ENCODE assay signal across 32 cellular contexts in genomic region chr12:69131073-69131472, GRCh38.
"Had no signal": no experiment of that assay in that cellular context is flagged by ENCODE, and none has a peak within 500 bp of the region (broad histone marks: within the 10 kb centered on the region; RNA-seq: fewer than 3 reads in every experiment).

No MANE protein-coding gene starts in this region.

- H3K36me3 Mint-ChIP-seq: activated CD4-positive, alpha-beta memory T cell treated with anti-CD3 and anti-CD28 coated beads for 36 hours; activated CD8-positive, alpha-beta memory T cell treated with anti-CD3 and anti-CD28 coated beads, Interleukin-2, amount 10 ng/mL, durations not matched to agents 7 days and 5 days; activated naive CD4-positive, alpha-beta T cell treated with anti-CD3 and anti-CD28 coated beads, Interleukin-2, amount 50 U/mL, for 24 hours; activated naive CD8-positive, alpha-beta T cell treated with anti-CD3 and anti-CD28 coated beads for 36 hours had no signal

- H3K4me1 ChIP-seq: adrenal gland, colonic mucosa, gastrocnemius medialis, heart left ventricle had no signal

- H3K27ac Mint-ChIP-seq: activated B cell treated with CpG ODN at 0.5 μM for 24 hours; activated CD4-positive, alpha-beta memory T cell treated with anti-CD3 and anti-CD28 coated beads for 36 hours; activated CD4-positive, alpha-beta T cell treated with anti-CD3 and anti-CD28 coated beads, Interleukin-2, amount 10 ng/mL, durations not matched to agents 24 days and 14 days; activated CD8-positive, alpha-beta memory T cell treated with anti-CD3 and anti-CD28 coated beads, Interleukin-2, amount 10 ng/mL, durations not matched to agents 7 days and 5 days; activated CD8-positive, alpha-beta T cell treated with anti-CD3 and anti-CD28 coated beads, Interleukin-2, amount 10 ng/mL, durations not matched to agents 7 days and 5 days; activated naive CD4-positive, alpha-beta T cell treated with anti-CD3 and anti-CD28 coated beads for 36 hours; activated naive CD4-positive, alpha-beta T cell treated with anti-CD3 and anti-CD28 coated beads, Interleukin-2, amount 50 U/mL, for 24 hours; activated naive CD8-positive, alpha-beta T cell treated with anti-CD3 and anti-CD28 coated beads for 36 hours; activated naive CD8-positive, alpha-beta T cell treated with anti-CD3 and anti-CD28 coated beads, Interleukin-2, amount 50 U/mL, for 24 hours; activated T-helper 1 cell treated with anti-CD3 and anti-CD28 coated beads, Interleukin-12 subunit alpha, Interleukin-12 subunit beta, Interleukin-2, Interleukin-4 antibody, amounts not matched to agents 30 ng/mL and 10 ng/mL and 1 ng/mL, durations not matched to agents 14 hours and 24 hours and 36 hours; activated T-helper 2 cell treated with anti-CD3 and anti-CD28 coated beads, Interferon-gamma antibody, Interleukin-2, Interleukin-4, amounts not matched to agents 10 μg/mL and 5 μg/mL and 100 μg/mL, durations not matched to agents 14 hours and 24 hours and 36 hours had no signal

- H3K4me3 ChIP-seq: adrenal gland, body of pancreas, cardiac muscle cell, colonic mucosa, gastrocnemius medialis, heart left ventricle had no signal

- H3K4me1 Mint-ChIP-seq: activated B cell treated with CpG ODN at 0.5 μM for 24 hours; activated CD4-positive, alpha-beta T cell treated with anti-CD3 and anti-CD28 coated beads, Interleukin-2, amount 10 ng/mL, durations not matched to agents 24 days and 14 days; activated CD8-positive, alpha-beta memory T cell treated with anti-CD3 and anti-CD28 coated beads, Interleukin-2, amount 10 ng/mL, durations not matched to agents 7 days and 5 days; activated naive CD4-positive, alpha-beta T cell treated with anti-CD3 and anti-CD28 coated beads, Interleukin-2, amount 50 U/mL, for 24 hours; activated naive CD8-positive, alpha-beta T cell treated with anti-CD3 and anti-CD28 coated beads for 36 hours; activated naive CD8-positive, alpha-beta T cell treated with anti-CD3 and anti-CD28 coated beads, Interleukin-2, amount 50 U/mL, for 24 hours had no signal

- H3K36me3 ChIP-seq: adrenal gland, cardiac muscle cell, colonic mucosa, gastrocnemius medialis, heart left ventricle had no signal

- H3K27ac ChIP-seq: adrenal gland, body of pancreas, cardiac muscle cell, colonic mucosa, epithelial cell of prostate, gastrocnemius medialis, heart left ventricle, VCaP had no signal

- H3K9me3 ChIP-seq: adrenal gland, body of pancreas, colonic mucosa, gastrocnemius medialis had no signal

- ATAC-seq: activated CD4-positive, CD25-positive, alpha-beta regulatory T cell treated with anti-CD3 and anti-CD28 coated beads, Interleukin-2, amount 50 U/mL, for 24 hours; activated CD8-positive, alpha-beta memory T cell treated with anti-CD3 and anti-CD28 coated beads, Interleukin-2, amount 10 ng/mL, durations not matched to agents 7 days and 5 days; activated CD8-positive, alpha-beta T cell treated with anti-CD3 and anti-CD28 coated beads, Interleukin-2, amount 10 ng/mL, durations not matched to agents 7 days and 5 days; activated naive CD8-positive, alpha-beta T cell treated with anti-CD3 and anti-CD28 coated beads, Interleukin-2, amount 50 U/mL, for 24 hours; body of pancreas; gastrocnemius medialis; heart left ventricle had no signal

- H3K27me3 ChIP-seq: adrenal gland, body of pancreas, cardiac muscle cell, colonic mucosa, gastrocnemius medialis, heart left ventricle had no signal

- H3K4me3 Mint-ChIP-seq: activated B cell treated with CpG ODN at 0.5 μM for 24 hours; activated CD4-positive, alpha-beta memory T cell treated with anti-CD3 and anti-CD28 coated beads for 36 hours; activated CD4-positive, alpha-beta T cell treated with anti-CD3 and anti-CD28 coated beads, Interleukin-2, amount 10 ng/mL, durations not matched to agents 24 days and 14 days; activated CD8-positive, alpha-beta memory T cell treated with anti-CD3 and anti-CD28 coated beads, Interleukin-2, amount 10 ng/mL, durations not matched to agents 7 days and 5 days; activated CD8-positive, alpha-beta T cell treated with anti-CD3 and anti-CD28 coated beads, Interleukin-2, amount 10 ng/mL, durations not matched to agents 7 days and 5 days; activated naive CD4-positive, alpha-beta T cell treated with anti-CD3 and anti-CD28 coated beads for 36 hours; activated naive CD4-positive, alpha-beta T cell treated with anti-CD3 and anti-CD28 coated beads, Interleukin-2, amount 50 U/mL, for 24 hours; activated naive CD8-positive, alpha-beta T cell treated with anti-CD3 and anti-CD28 coated beads for 36 hours; activated naive CD8-positive, alpha-beta T cell treated with anti-CD3 and anti-CD28 coated beads, Interleukin-2, amount 50 U/mL, for 24 hours; activated T-helper 1 cell treated with anti-CD3 and anti-CD28 coated beads, Interleukin-12 subunit alpha, Interleukin-12 subunit beta, Interleukin-2, Interleukin-4 antibody, amounts not matched to agents 30 ng/mL and 10 ng/mL and 1 ng/mL, durations not matched to agents 14 hours and 24 hours and 36 hours had no signal

- H3K9me3 Mint-ChIP-seq: activated B cell treated with CpG ODN at 0.5 μM for 24 hours; activated CD4-positive, alpha-beta memory T cell treated with anti-CD3 and anti-CD28 coated beads for 36 hours; activated CD4-positive, alpha-beta T cell treated with anti-CD3 and anti-CD28 coated beads, Interleukin-2, amount 10 ng/mL, durations not matched to agents 24 days and 14 days; activated naive CD4-positive, alpha-beta T cell treated with anti-CD3 and anti-CD28 coated beads for 36 hours; activated naive CD4-positive, alpha-beta T cell treated with anti-CD3 and anti-CD28 coated beads, Interleukin-2, amount 50 U/mL, for 24 hours; activated naive CD8-positive, alpha-beta T cell treated with anti-CD3 and anti-CD28 coated beads for 36 hours; activated naive CD8-positive, alpha-beta T cell treated with anti-CD3 and anti-CD28 coated beads, Interleukin-2, amount 50 U/mL, for 24 hours; activated T-helper 1 cell treated with anti-CD3 and anti-CD28 coated beads, Interleukin-12 subunit alpha, Interleukin-12 subunit beta, Interleukin-2, Interleukin-4 antibody, amounts not matched to agents 30 ng/mL and 10 ng/mL and 1 ng/mL, durations not matched to agents 14 hours and 24 hours and 36 hours; activated T-helper 2 cell treated with anti-CD3 and anti-CD28 coated beads, Interferon-gamma antibody, Interleukin-2, Interleukin-4, amounts not matched to agents 10 μg/mL and 5 μg/mL and 100 μg/mL, durations not matched to agents 14 hours and 24 hours and 36 hours had no signal

- DNase-seq: activated B cell treated with CpG ODN at 0.5 μM for 24 hours; activated CD4-positive, alpha-beta memory T cell treated with anti-CD3 and anti-CD28 coated beads for 36 hours; activated CD4-positive, alpha-beta T cell treated with anti-CD3 and anti-CD28 coated beads, Interleukin-2, amount 10 ng/mL, durations not matched to agents 24 days and 14 days; activated CD8-positive, alpha-beta memory T cell treated with anti-CD3 and anti-CD28 coated beads, Interleukin-2, amount 10 ng/mL, durations not matched to agents 7 days and 5 days; activated CD8-positive, alpha-beta memory T cell treated with anti-CD3 and anti-CD28 coated beads, Interleukin-2, amount 50 U/mL, for 4 hours; activated CD8-positive, alpha-beta T cell treated with anti-CD3 and anti-CD28 coated beads, Interleukin-2, amount 10 ng/mL, durations not matched to agents 7 days and 5 days; activated effector memory CD4-positive, alpha-beta T cell treated with anti-CD3 and anti-CD28 coated beads, Interleukin-2, amount 50 U/mL, for 16 hours; activated naive CD4-positive, alpha-beta T cell treated with anti-CD3 and anti-CD28 coated beads for 36 hours; activated naive CD8-positive, alpha-beta T cell treated with anti-CD3 and anti-CD28 coated beads for 36 hours; activated naive CD8-positive, alpha-beta T cell treated with anti-CD3 and anti-CD28 coated beads, Interleukin-2, amount 50 U/mL, for 24 hours; activated T-cell treated with anti-CD3 and anti-CD28 coated beads, Interleukin-2, amount 50 U/mL, for 1 hour; activated T-cell treated with anti-CD3 and anti-CD28 coated beads, Interleukin-2, amount 50 U/mL, for 48 hours; adrenal gland; amygdala; aorta; body of pancreas; central memory CD4-positive, alpha-beta T cell; cerebellar nuclear complex; colonic mucosa; effector CD8-positive, alpha-beta T cell; foreskin fibroblast; gastrocnemius medialis; glutamatergic neuron; heart left ventricle; T-helper 2 cell had no signal

- H3K27me3 Mint-ChIP-seq: activated naive CD4-positive, alpha-beta T cell treated with anti-CD3 and anti-CD28 coated beads, Interleukin-2, amount 50 U/mL, for 24 hours had no signal
